Comparison of ENCODE assay signal across 35 cellular contexts in the genomic region with DNA sequence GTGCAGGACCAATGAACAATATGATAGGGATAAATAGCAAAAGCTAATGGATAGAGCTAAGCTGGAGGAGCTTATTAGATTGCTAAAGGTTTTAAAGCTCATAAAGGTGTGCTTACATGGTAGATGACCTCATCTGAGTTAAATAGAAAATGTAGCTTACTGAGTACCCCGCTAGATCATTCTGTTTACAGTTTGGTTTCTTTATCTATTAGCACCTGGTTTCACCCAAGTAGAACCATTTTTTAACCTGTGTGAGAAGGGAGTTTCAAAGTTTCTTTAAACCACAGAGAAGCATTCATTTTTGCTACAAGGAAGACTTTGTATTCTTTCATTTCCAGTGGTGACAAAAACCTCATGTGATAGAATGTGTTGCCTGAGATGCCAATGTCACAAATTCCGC.
"Had no signal": no experiment of that assay in that cellular context is flagged by ENCODE, and none has a peak within 500 bp of the region (broad histone marks: within the 10 kb centered on the region; RNA-seq: fewer than 3 reads in every experiment).

No MANE protein-coding gene starts in this region.

- H3K36me3 ChIP-seq: MG63 had no signal

- H3K4me3 ChIP-seq: MG63 had no signal

- DNase-seq: Karpas-422, Kasumi-1, KBM-7, KG1, MG63, MV-4-11, NCI-H1048, NCI-H1092, NCI-H1092 treated with DMSO at 0.1 percent for 48 hours, NCI-H1105, NCI-H1105 treated with DMSO at 0.1 percent for 48 hours, NCI-H1417, NCI-H1417 treated with DMSO at 0.1 percent for 48 hours, NCI-H1436, NCI-H1436 treated with DMSO at 0.1 percent for 48 hours, NCI-H146, NCI-H1694, NCI-H1694 treated with DMSO at 0.1 percent for 48 hours, NCI-H187, NCI-H187 treated with DMSO at 0.1 percent for 48 hours, NCI-H1930, NCI-H2029, NCI-H2029 treated with DMSO at 0.1 percent for 48 hours, NCI-H2081, NCI-H2081 treated with DMSO at 0.1 percent for 48 hours, NCI-H2107, NCI-H2171, NCI-H2171 treated with DMSO at 0.1 percent for 48 hours, NCI-H2227 treated with DMSO at 0.1 percent for 48 hours, NCI-H226, NCI-H345, NCI-H446, NCI-H446 treated with DMSO at 0.1 percent for 48 hours, NCI-H510A, NCI-H510A treated with DMSO at 0.1 percent for 48 hours had no signal

- H3K27me3 ChIP-seq: MG63 had no signal
